19 cellular contexts compared by ENCODE assay signal in genomic region chr17:66950325-66950724, GRCh38. TPM values are rescaled to one million over a fixed set of nuclear protein-coding genes. Genes with fewer than 3 reads are reported as not detected.
DNase-seq lines count a peak whose midpoint lies in the region; ATAC-seq and TF ChIP-seq lines count a peak whose summit lies in the region.
"Had no signal": no experiment of that assay in that cellular context is flagged by ENCODE, and none has a peak within 500 bp of the region (broad histone marks: within the 10 kb centered on the region; RNA-seq: fewer than 3 reads in every experiment).

No MANE protein-coding gene starts in this region.

- H3K27ac ChIP-seq in PC-9: peak overlapping the region; percentile 99
- peak overlapping the region; percentile 29 for H3K27ac ChIP-seq in mesendoderm (ENCODE audit: low read depth, low read length)

- H2BK120ac ChIP-seq in mesendoderm (ENCODE audit: low read depth, low read length): no peak overlapping the region

- BruUV-seq in Calu3 (replicated peaks; lab: Mats Ljungman, UMichigan) (no TSS peak), PC-9 (replicated peaks; lab: Mats Ljungman, UMichigan) (no TSS peak)

- ATAC-seq in GM21526 (IDR thresholded peaks at IDR 0.05; ENCODE audit: low FRiP score, unreplicated experiment) (peak; percentile 56), HG03378 (IDR thresholded peaks at IDR 0.05; ENCODE audit: unreplicated experiment) (no peak), GM19397 (IDR thresholded peaks at IDR 0.05; ENCODE audit: unreplicated experiment) (no peak)
- ATAC-seq in stimulated activated effector memory CD8-positive, alpha-beta T cell treated with anti-CD3 and anti-CD28 coated beads, Interleukin-12 subunit alpha, Interleukin-12 subunit beta, amount 100 ng/mL, for 72 hours: no peak
- ATAC-seq: Right ventricle myocardium inferior, T-helper 17 cell had no signal

- H3K4me1 ChIP-seq in PC-9 (replicated peaks; ENCODE audit: insufficient read depth): peaks cover 75% of the 10 kb centered on the region
- peaks cover 7% of the 10 kb centered on the region for H3K4me1 ChIP-seq in mesendoderm (ENCODE audit: control insufficient read depth, low read depth, low read length)

- peak overlapping the region; percentile 57 for H3K4me3 Mint-ChIP-seq in Calu3 (ENCODE audit: low read depth, unreplicated experiment)
- H3K4me3 Mint-ChIP-seq in stimulated activated effector memory CD8-positive, alpha-beta T cell treated with anti-CD3 and anti-CD28 coated beads, Interleukin-12 subunit alpha, Interleukin-12 subunit beta, amount 100 ng/mL, for 72 hours: no peak overlapping the region
- H3K4me3 Mint-ChIP-seq: CD4-positive, CD25-positive, alpha-beta regulatory T cell; T-helper 17 cell had no signal

- no peak overlapping the region for H4K5ac ChIP-seq in mesendoderm (ENCODE audit: low read length)

- H2AFZ ChIP-seq in PC-9: no peak overlapping the region

- no peak overlapping the region for H2AK5ac ChIP-seq in mesendoderm (ENCODE audit: low read length)

- peak overlapping the region; percentile 92 for H3K27ac Mint-ChIP-seq in Calu3 (ENCODE audit: unreplicated experiment)
- no peak overlapping the region for H3K27ac Mint-ChIP-seq in stimulated activated effector memory CD8-positive, alpha-beta T cell treated with anti-CD3 and anti-CD28 coated beads, Interleukin-12 subunit alpha, Interleukin-12 subunit beta, amount 100 ng/mL, for 72 hours
- H3K27ac Mint-ChIP-seq: CD4-positive, CD25-positive, alpha-beta regulatory T cell; T-helper 17 cell had no signal

- H3K36me3 ChIP-seq in PC-9 (ENCODE audit: low read depth): no peaks in the 10 kb centered on the region
- H3K36me3 ChIP-seq in mesendoderm (ENCODE audit: control insufficient read depth, insufficient read depth, low read length): no peaks in the 10 kb centered on the region

- no peaks in the 10 kb centered on the region for H3K27me3 Mint-ChIP-seq in Calu3 (ENCODE audit: unreplicated experiment)

- peaks cover 48% of the 10 kb centered on the region for H3F3A ChIP-seq in PC-9 (ENCODE audit: insufficient read depth, low read depth)

- H3K9me2 ChIP-seq in PC-9 (ENCODE audit: insufficient read depth): no peaks in the 10 kb centered on the region
- H3K9me2 ChIP-seq: SK-N-SH had no signal

- no peak overlapping the region for H2BK15ac ChIP-seq in mesendoderm (replicated peaks; ENCODE audit: low read depth)

- H3K79me1 ChIP-seq in mesendoderm (ENCODE audit: low read length): no peaks in the 10 kb centered on the region

- no peaks in the 10 kb centered on the region for H4K20me1 ChIP-seq in PC-9 (ENCODE audit: insufficient read depth)

- no peak overlapping the region for H3K4ac ChIP-seq in mesendoderm (ENCODE audit: low read depth, low read length)

- H3K9me3 Mint-ChIP-seq in Calu3 (ENCODE audit: low read depth, unreplicated experiment): no peaks in the 10 kb centered on the region
- no peaks in the 10 kb centered on the region for H3K9me3 Mint-ChIP-seq in stimulated activated effector memory CD8-positive, alpha-beta T cell treated with anti-CD3 and anti-CD28 coated beads, Interleukin-12 subunit alpha, Interleukin-12 subunit beta, amount 100 ng/mL, for 72 hours

- CTCF ChIA-PET in Calu3 (lab: Charles Lee): interaction anchor here (2.2 kb wide), 1 partner anchor 35 kb away, joined by 14 read pairs; no protein-coding TSS in a partner anchor
- CTCF ChIA-PET in PC-9 (lab: Charles Lee): no interaction called here

- H3K36me3 Mint-ChIP-seq in Calu3 (ENCODE audit: insufficient read depth, unreplicated experiment): peaks cover 25% of the 10 kb centered on the region
- H3K36me3 Mint-ChIP-seq in stimulated activated effector memory CD8-positive, alpha-beta T cell treated with anti-CD3 and anti-CD28 coated beads, Interleukin-12 subunit alpha, Interleukin-12 subunit beta, amount 100 ng/mL, for 72 hours: no peaks in the 10 kb centered on the region
- H3K36me3 Mint-ChIP-seq: CD4-positive, CD25-positive, alpha-beta regulatory T cell had no signal

- H3K4me3 ChIP-seq in PC-9: no peak overlapping the region
- H3K4me3 ChIP-seq in mesendoderm (ENCODE audit: low read length): no peak overlapping the region

- H3K4me2 ChIP-seq in PC-9 (peak overlapping the region; percentile 83), mesendoderm (ENCODE audit: low read length) (no peak overlapping the region)

- no peak overlapping the region for H3K23ac ChIP-seq in mesendoderm (ENCODE audit: low read length)

- TF ChIP-seq CTCF in Calu3 (IDR thresholded peaks at IDR 0.05; ENCODE audit: unreplicated experiment) (no peak), PC-9 (conservative IDR thresholded peaks at IDR 0.05) (no peak)

- H3K56ac ChIP-seq in mesendoderm (ENCODE audit: low read length): no peak overlapping the region

- H3K27me3 ChIP-seq in PC-9 (ENCODE audit: insufficient read depth, low read depth) (no peaks in the 10 kb centered on the region), mesendoderm (ENCODE audit: insufficient read depth, low read length, poor library complexity) (no peaks in the 10 kb centered on the region)

- H3K9me3 ChIP-seq in PC-9 (ENCODE audit: insufficient read depth, low read depth): no peaks in the 10 kb centered on the region
- H3K9me3 ChIP-seq: SK-N-SH had no signal

- H3K9ac ChIP-seq in mesendoderm (ENCODE audit: low read length): no peak overlapping the region
- H3K9ac ChIP-seq: SK-N-SH had no signal

- H3K4me1 Mint-ChIP-seq in Calu3 (ENCODE audit: low read depth, unreplicated experiment): peaks cover 66% of the 10 kb centered on the region
- no peaks in the 10 kb centered on the region for H3K4me1 Mint-ChIP-seq in stimulated activated effector memory CD8-positive, alpha-beta T cell treated with anti-CD3 and anti-CD28 coated beads, Interleukin-12 subunit alpha, Interleukin-12 subunit beta, amount 100 ng/mL, for 72 hours

- intact Hi-C loops in Calu3 (cut with micrococcal nuclease; ENCODE audit: unreplicated experiment) (loop anchor here (5.0 kb wide), 1 partner anchor 33 kb away; no protein-coding TSS in a partner anchor), PC-9 (cut with micrococcal nuclease; ENCODE audit: unreplicated experiment) (loop anchor here (2.0 kb wide), 1 partner anchor 44 kb away; no protein-coding TSS in a partner anchor)

- H3K79me2 ChIP-seq in PC-9 (ENCODE audit: low read depth): no peaks in the 10 kb centered on the region
- H3K79me2 ChIP-seq in mesendoderm (ENCODE audit: control insufficient read depth, insufficient read depth, low read length): no peaks in the 10 kb centered on the region

- H4K8ac ChIP-seq in mesendoderm (ENCODE audit: low read depth, low read length): no peak overlapping the region

- DNase-seq in Calu3 (no peak), PC-9 (no peak), mesendoderm (no peak), iPS-NIHi7 (ENCODE audit: extremely low spot score) (no peak)
- no peak for DNase-seq in stimulated activated effector memory CD8-positive, alpha-beta T cell treated with anti-CD3 and anti-CD28 coated beads, Interleukin-12 subunit alpha, Interleukin-12 subunit beta, amount 100 ng/mL, for 72 hours (ENCODE audit: low spot score in 2 of 2)
- DNase-seq: CD4-positive, CD25-positive, alpha-beta regulatory T cell; H7; NCI-H1417; NCI-H1930; NCI-H2171 treated with DMSO at 0.1 percent for 48 hours; NCI-H446 treated with DMSO at 0.1 percent for 48 hours; NK-92 treated with Interleukin-12 subunit alpha and Interleukin-12 subunit beta, amount 100 ng/mL, for 24 hours; OCI-M1; SK-N-SH; T-helper 17 cell had no signal

- POLR2A ChIA-PET in PC-9 (lab: Charles Lee; ENCODE audit: unreplicated experiment): no interaction called here

- no CpG with 5 or more reads among the region's 3 CpGs for WGBS in mesendoderm (ENCODE audit: extremely low coverage, insufficient coverage, low lambda C conversion rate)

- no peak overlapping the region for H3K18ac ChIP-seq in mesendoderm (ENCODE audit: low read length)

- no peak overlapping the region for H2BK5ac ChIP-seq in mesendoderm (ENCODE audit: low read length)

RNA-seq across cellular contexts. Expression of gene CACNG4, which starts 14.2 kb away (rescaled TPM):
- total RNA-seq in Calu3 (2022) (3.4 and 3.8 TPM in 2 replicates), PC-9 (2021) (45.1 and 46.3 TPM in 2 replicates)
- 5.2 TPM for polyA plus RNA-seq in mesendoderm (2013, experiment 1 of 2)
- polyA plus RNA-seq in mesendoderm (2013, experiment 2 of 2): 5.4 TPM
- total RNA-seq: CD4-positive, CD25-positive, alpha-beta regulatory T cell; Right ventricle myocardium inferior; T-helper 17 cell had no signal
- polyA plus RNA-seq: CD4-positive, CD25-positive, alpha-beta regulatory T cell had no signal
